ENCODE assay signal across 12 cellular contexts in the genomic region with DNA sequence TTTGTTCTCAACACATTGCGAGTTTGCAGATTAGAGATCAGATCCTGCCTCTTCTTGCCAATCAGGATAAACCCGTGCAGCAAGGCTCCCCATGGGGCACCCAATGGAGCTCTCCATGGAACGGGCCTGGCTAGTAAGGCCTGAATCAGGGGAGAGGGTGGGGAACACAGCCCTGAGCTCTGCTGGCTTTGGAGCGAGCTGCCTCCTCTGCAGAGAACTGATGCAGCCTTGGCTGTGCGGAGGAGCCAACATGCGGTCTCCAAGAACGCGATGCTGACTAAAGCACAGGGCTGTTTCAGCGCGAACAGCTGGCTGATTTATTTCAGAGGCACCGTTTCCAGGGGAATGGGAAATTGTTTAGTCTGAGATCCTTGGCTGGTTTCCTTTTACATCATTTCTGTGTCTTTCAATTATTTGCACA.
DNase-seq lines count a peak whose midpoint lies in the region; ATAC-seq and TF ChIP-seq lines count a peak whose summit lies in the region.
"Had no signal": no experiment of that assay in that cellular context is flagged by ENCODE, and none has a peak within 500 bp of the region (broad histone marks: within the 10 kb centered on the region; RNA-seq: fewer than 3 reads in every experiment).

No MANE protein-coding gene starts in this region.

- H3K4me3 ChIP-seq in BJ (ENCODE audit: low read depth, low read length) (no peak overlapping the region), WERI-Rb-1 (ENCODE audit: low read depth, low read length) (0 out of 2 replicates have a peak overlapping the region, but pooled peaks have one; percentile 9), esophagus squamous epithelium (no peak overlapping the region)

- H3K4me1 ChIP-seq in esophagus squamous epithelium = peaks cover 0 to 9% (median 0%) of the 10 kb centered on the region in 3 donors

- no peak for TF ChIP-seq POLR2A in esophagus squamous epithelium (IDR thresholded peaks at IDR 0.05)

- TF ChIP-seq CTCF in BJ (IDR thresholded peaks at IDR 0.05; ENCODE audit: insufficient read depth, low read depth, low read length) (no peak), WERI-Rb-1 (IDR thresholded peaks at IDR 0.05; ENCODE audit: low read depth, low read length) (no peak), omental fat pad (IDR thresholded peaks at IDR 0.05) (no peak), esophagus squamous epithelium (IDR thresholded peaks at IDR 0.05) (no peak)

- DNase-seq in BJ (ENCODE audit: low read depth) (peak; percentile 62), WERI-Rb-1 (peak; percentile 19), head of caudate nucleus (peak in 41 of 42 donors; percentile 5 to 76 (median 43)), omental fat pad (ENCODE audit: low spot score) (no peak), esophagus squamous epithelium (lab: John Stamatoyannopoulos, UW) (no peak)
- DNase-seq: effector memory CD4-positive, alpha-beta T cell had no signal

- H3K27ac ChIP-seq in WERI-Rb-1 = no peak overlapping the region
- H3K27ac ChIP-seq in esophagus squamous epithelium = no peak overlapping the region

- intact Hi-C loops in head of caudate nucleus (cut with DNase I) = no loop called here
- intact Hi-C loops in esophagus squamous epithelium (cut with DNase I) = no loop called here

- H3K9me3 ChIP-seq in WERI-Rb-1 (ENCODE audit: severe bottlenecking) (no peaks in the 10 kb centered on the region), esophagus squamous epithelium (no peaks in the 10 kb centered on the region)
- H3K9me3 ChIP-seq: Caco-2 had no signal

- peaks cover 6% of the 10 kb centered on the region; the same call in 1 of the 2 replicates for H3K27me3 ChIP-seq in BJ (ENCODE audit: control insufficient read depth, insufficient read depth, low read length)
- H3K27me3 ChIP-seq in WERI-Rb-1 (ENCODE audit: insufficient read depth, low read depth, severe bottlenecking) = peaks cover 9% of the 10 kb centered on the region
- H3K27me3 ChIP-seq in esophagus squamous epithelium = peaks cover 0 to 35% (median 0%) of the 10 kb centered on the region in 4 donors

- H3K36me3 ChIP-seq in BJ (ENCODE audit: control insufficient read depth, insufficient read depth, low read length) = no peaks in the 10 kb centered on the region
- H3K36me3 ChIP-seq in WERI-Rb-1 = no peaks in the 10 kb centered on the region
- no peaks in the 10 kb centered on the region for H3K36me3 ChIP-seq in esophagus squamous epithelium

- CTCF ChIA-PET in BJ (lab: Yijun Ruan, JAX) = interaction anchor here (1.0 to 1.3 kb wide), 3 partner anchors 16 to 43 kb away, joined by 3 read pairs; no protein-coding TSS in a partner anchor

- ATAC-seq in omental fat pad (ENCODE audit: low FRiP score) (peak; percentile 66), HG03196 (IDR thresholded peaks at IDR 0.05; ENCODE audit: unreplicated experiment) (no peak), HG02678 (IDR thresholded peaks at IDR 0.05; ENCODE audit: unreplicated experiment) (no peak), GM19397 (IDR thresholded peaks at IDR 0.05; ENCODE audit: unreplicated experiment) (no peak)
- ATAC-seq: HCT116, left lobe of liver had no signal

- 52 to 56% methylated on average over 10 to 11 of the region's 11 CpGs for WGBS in esophagus squamous epithelium, 2 donors

- POLR2A ChIA-PET in BJ (lab: Charles Lee) = no interaction called here

Comparison
In these comparisons a context has a peak if more than half of its experiments do, and no peak if none do; other contexts are left out.
1. DNase-seq: peak in BJ (single experiment), WERI-Rb-1 (single experiment) and head of caudate nucleus (41 of 42); none in omental fat pad (single experiment) and esophagus squamous epithelium (single experiment).